Comparison of ENCODE assay signal across 1 cellular context in the genomic region with DNA sequence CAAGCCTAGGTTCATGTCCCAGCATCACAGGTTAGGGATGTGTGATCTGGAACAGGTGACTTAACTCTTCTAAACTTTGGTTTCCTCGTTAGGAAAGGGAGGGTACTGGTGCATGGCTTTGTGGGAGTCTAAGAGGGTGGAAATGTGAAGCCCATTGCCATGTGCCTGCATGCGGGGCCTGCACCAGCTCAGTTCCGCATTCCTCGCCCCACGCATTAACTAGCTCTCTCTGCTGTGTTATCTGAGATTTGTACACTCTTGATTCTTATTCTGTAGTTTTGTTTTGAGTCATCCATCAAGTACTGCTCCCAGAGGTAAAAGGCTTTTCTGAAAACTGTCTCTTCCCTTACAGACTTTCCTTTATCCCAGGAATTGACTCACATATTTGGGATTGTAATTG.
A peak's percentile ranks its signal among the peaks of the same experiment; 100 is the strongest.
TF ChIP-seq lines count a peak whose summit lies in the region.

No MANE protein-coding gene starts in this region.

TF ChIP-seq in GM12878, 131 proteins besides CTCF, POLR2A, EP300 and RAD21 (continued from another document):
- TF ChIP-seq, protein P1, sequence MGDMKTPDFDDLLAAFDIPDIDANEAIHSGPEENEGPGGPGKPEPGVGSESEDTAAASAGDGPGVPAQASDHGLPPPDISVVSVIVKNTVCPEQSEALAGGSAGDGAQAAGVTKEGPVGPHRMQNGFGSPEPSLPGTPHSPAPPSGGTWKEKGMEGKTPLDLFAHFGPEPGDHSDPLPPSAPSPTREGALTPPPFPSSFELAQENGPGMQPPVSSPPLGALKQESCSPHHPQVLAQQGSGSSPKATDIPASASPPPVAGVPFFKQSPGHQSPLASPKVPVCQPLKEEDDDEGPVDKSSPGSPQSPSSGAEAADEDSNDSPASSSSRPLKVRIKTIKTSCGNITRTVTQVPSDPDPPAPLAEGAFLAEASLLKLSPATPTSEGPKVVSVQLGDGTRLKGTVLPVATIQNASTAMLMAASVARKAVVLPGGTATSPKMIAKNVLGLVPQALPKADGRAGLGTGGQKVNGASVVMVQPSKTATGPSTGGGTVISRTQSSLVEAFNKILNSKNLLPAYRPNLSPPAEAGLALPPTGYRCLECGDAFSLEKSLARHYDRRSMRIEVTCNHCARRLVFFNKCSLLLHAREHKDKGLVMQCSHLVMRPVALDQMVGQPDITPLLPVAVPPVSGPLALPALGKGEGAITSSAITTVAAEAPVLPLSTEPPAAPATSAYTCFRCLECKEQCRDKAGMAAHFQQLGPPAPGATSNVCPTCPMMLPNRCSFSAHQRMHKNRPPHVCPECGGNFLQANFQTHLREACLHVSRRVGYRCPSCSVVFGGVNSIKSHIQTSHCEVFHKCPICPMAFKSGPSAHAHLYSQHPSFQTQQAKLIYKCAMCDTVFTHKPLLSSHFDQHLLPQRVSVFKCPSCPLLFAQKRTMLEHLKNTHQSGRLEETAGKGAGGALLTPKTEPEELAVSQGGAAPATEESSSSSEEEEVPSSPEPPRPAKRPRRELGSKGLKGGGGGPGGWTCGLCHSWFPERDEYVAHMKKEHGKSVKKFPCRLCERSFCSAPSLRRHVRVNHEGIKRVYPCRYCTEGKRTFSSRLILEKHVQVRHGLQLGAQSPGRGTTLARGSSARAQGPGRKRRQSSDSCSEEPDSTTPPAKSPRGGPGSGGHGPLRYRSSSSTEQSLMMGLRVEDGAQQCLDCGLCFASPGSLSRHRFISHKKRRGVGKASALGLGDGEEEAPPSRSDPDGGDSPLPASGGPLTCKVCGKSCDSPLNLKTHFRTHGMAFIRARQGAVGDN (IDR thresholded peaks at IDR 0.05), result peak; percentile 80
- TF ChIP-seq CHD4 (IDR thresholded peaks at IDR 0.05), result no peak
